Comparison of ENCODE assay signal across 29 cellular contexts in the genomic region with DNA sequence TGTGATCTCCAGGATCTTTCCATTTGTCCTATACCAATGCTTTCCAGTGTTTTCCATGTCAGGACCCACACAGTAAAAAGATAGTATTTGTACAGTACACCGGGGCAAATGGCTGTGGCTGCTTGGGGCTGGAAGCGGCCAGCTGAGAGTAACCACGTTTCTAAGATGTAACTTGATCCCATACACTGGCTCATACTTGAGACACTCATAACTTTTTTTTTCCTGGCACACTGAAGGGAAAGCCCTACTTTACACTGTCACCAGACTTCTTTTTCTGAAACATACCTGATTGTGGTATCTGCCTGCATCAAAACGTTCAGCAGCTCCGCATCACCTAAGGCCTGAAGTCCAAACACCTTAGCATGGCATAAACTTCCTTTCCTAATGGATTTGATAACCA. TPM values are rescaled to one million over a fixed set of nuclear protein-coding genes. Genes with fewer than 3 reads are reported as not detected.
DNase-seq lines count a peak whose midpoint lies in the region; ATAC-seq and TF ChIP-seq lines count a peak whose summit lies in the region.
"Had no signal": no experiment of that assay in that cellular context is flagged by ENCODE, and none has a peak within 500 bp of the region (broad histone marks: within the 10 kb centered on the region; RNA-seq: fewer than 3 reads in every experiment).

No MANE protein-coding gene starts in this region.

- H2AFZ ChIP-seq in GM23248: no peak overlapping the region

- H3K4me1 Mint-ChIP-seq in activated T-helper 17 cell treated with anti-CD3 and anti-CD28 coated beads, Interleukin-2, amount 50 U/mL, for 72 hours: no peaks in the 10 kb centered on the region
- H3K4me1 Mint-ChIP-seq: activated CD4-positive, alpha-beta T cell treated with anti-CD3 and anti-CD28 coated beads for 36 hours; B cell had no signal

- H3K36me3 Mint-ChIP-seq in activated T-helper 17 cell treated with anti-CD3 and anti-CD28 coated beads, Interleukin-2, amount 50 U/mL, for 72 hours (ENCODE audit: low read depth): peaks cover 90% of the 10 kb centered on the region

- peak overlapping the region; percentile 20 for H3K27ac Mint-ChIP-seq in activated T-helper 17 cell treated with anti-CD3 and anti-CD28 coated beads, Interleukin-2, amount 50 U/mL, for 72 hours
- H3K27ac Mint-ChIP-seq: activated CD4-positive, alpha-beta T cell treated with anti-CD3 and anti-CD28 coated beads for 36 hours; B cell; T-helper 1 cell treated with Interleukin-12 subunit alpha and Interleukin-12 subunit beta and Interleukin-4 antibody, amounts not matched to agents 30 μg/mL and 1 μg/mL, for 36 hours had no signal

- no peaks in the 10 kb centered on the region for H4K20me1 ChIP-seq in GM23248 (ENCODE audit: insufficient read depth)

- H3K79me2 ChIP-seq in GM23248 (ENCODE audit: insufficient read depth): no peaks in the 10 kb centered on the region

- H3K4me1 ChIP-seq in GM23248 (ENCODE audit: insufficient read depth) (peaks cover 10% of the 10 kb centered on the region), gastrocnemius medialis (peaks cover 5 to 8% of the 10 kb centered on the region in 2 donors)
- H3K4me1 ChIP-seq: lower lobe of right lung, SJCRH30 had no signal

- no peak overlapping the region for H3K4me2 ChIP-seq in GM23248 (ENCODE audit: unreplicated experiment)

- intact Hi-C loops in gastrocnemius medialis (cut with DNase I; ENCODE audit: low total_unique reads): no loop called here

- H3K4me3 Mint-ChIP-seq in activated T-helper 17 cell treated with anti-CD3 and anti-CD28 coated beads, Interleukin-2, amount 50 U/mL, for 72 hours: no peak overlapping the region
- H3K4me3 Mint-ChIP-seq: activated CD4-positive, alpha-beta T cell treated with anti-CD3 and anti-CD28 coated beads for 36 hours; B cell; CD8-positive, alpha-beta memory T cell; neural crest cell; T-helper 1 cell treated with Interleukin-12 subunit alpha and Interleukin-12 subunit beta and Interleukin-4 antibody, amounts not matched to agents 30 μg/mL and 1 μg/mL, for 36 hours had no signal

- TF ChIP-seq POLR2A in gastrocnemius medialis (IDR thresholded peaks at IDR 0.05): no peak

- H3K36me3 ChIP-seq in GM23248 (ENCODE audit: low read depth): peaks cover 47% of the 10 kb centered on the region
- H3K36me3 ChIP-seq in gastrocnemius medialis: peaks cover 2 to 66% of the 10 kb centered on the region in 2 donors

- no peaks in the 10 kb centered on the region for H3K9me2 ChIP-seq in GM23248 (ENCODE audit: insufficient read depth)

- DNase-seq in GM23248 (peak; percentile 19), fibroblast of mammary gland (ENCODE audit: low read depth) (peak; percentile 43), gastrocnemius medialis (no peak), NCI-H2171 (lab: John Stamatoyannopoulos, UW) (no peak), ACHN (no peak), NCI-H1436 treated with DMSO at 0.1 percent for 48 hours (lab: John Stamatoyannopoulos, UW) (no peak)
- DNase-seq: activated CD4-positive, alpha-beta T cell treated with anti-CD3 and anti-CD28 coated beads for 36 hours; activated CD8-positive, alpha-beta memory T cell treated with anti-CD3 and anti-CD28 coated beads for 24 hours; activated naive CD4-positive, alpha-beta T cell treated with Interleukin-2 at 50 U/mL for 16 hours; activated T-cell treated with anti-CD3 and anti-CD28 coated beads, Interleukin-2, amount 50 U/mL, for 1 hour; amygdala; CD8-positive, alpha-beta memory T cell; cerebellar nuclear complex; DMS53; erythroblast; H7; KBM-7; kidney; lower lobe of right lung; NCI-H1417 treated with DMSO at 0.1 percent for 48 hours; posterior cingulate gyrus; SJCRH30; stimulated activated CD4-positive, alpha-beta T cell treated with anti-CD3 and anti-CD28 coated beads, Interleukin-15, amount 100 ng/mL, for 24 hours; trophoblast cell had no signal

- H3K4me3 ChIP-seq in GM23248: no peak overlapping the region
- H3K4me3 ChIP-seq in fibroblast of mammary gland (ENCODE audit: control insufficient read depth, low read depth, low read length): no peak overlapping the region
- no peak overlapping the region for H3K4me3 ChIP-seq in gastrocnemius medialis
- H3K4me3 ChIP-seq: lower lobe of right lung, SJCRH30 had no signal

- no peaks in the 10 kb centered on the region for H3F3A ChIP-seq in GM23248 (ENCODE audit: insufficient read depth)

- 53 to 62% methylated on average over 5 of the region's 5 CpGs for WGBS in GM23248 (ENCODE audit: low coverage in 1 of 2, low lambda C conversion rate in 2 of 2, missing lambda C conversion rate in 2 of 2), 2 experiments

- in situ Hi-C loops in GM23248 (cut with MboI): no loop called here
- in situ Hi-C loops in gastrocnemius medialis (cut with MboI; ENCODE audit: low sequenced_read_pairs in 4 of 4): no loop called here
- in situ Hi-C loops in ACHN (cut with HindIII; ENCODE audit: low pct_ligation_motif_present, low pct_unique_long_range_greater_than_20kb, low sequenced_read_pairs): no loop called here

- ATAC-seq in activated T-helper 17 cell treated with anti-CD3 and anti-CD28 coated beads, Interleukin-2, amount 50 U/mL, for 72 hours (replicated peaks): no peak
- peak; percentile 56 to 84 for ATAC-seq in gastrocnemius medialis
- ATAC-seq: activated CD4-positive, alpha-beta T cell treated with anti-CD3 and anti-CD28 coated beads for 36 hours; sciatic nerve had no signal

- H3K9ac ChIP-seq in GM23248: no peak overlapping the region

- H3K27me3 Mint-ChIP-seq in activated T-helper 17 cell treated with anti-CD3 and anti-CD28 coated beads, Interleukin-2, amount 50 U/mL, for 72 hours: no peaks in the 10 kb centered on the region
- H3K27me3 Mint-ChIP-seq: activated CD4-positive, alpha-beta T cell treated with anti-CD3 and anti-CD28 coated beads for 36 hours; B cell; CD8-positive, alpha-beta memory T cell had no signal

- H3K9me3 ChIP-seq in GM23248 (ENCODE audit: low read depth) (no peaks in the 10 kb centered on the region), gastrocnemius medialis (no peaks in the 10 kb centered on the region)
- H3K9me3 ChIP-seq: lower lobe of right lung, SJCRH30 had no signal

- no peaks in the 10 kb centered on the region for H3K27me3 ChIP-seq in GM23248 (replicated peaks; ENCODE audit: insufficient read depth)
- H3K27me3 ChIP-seq in gastrocnemius medialis: no peaks in the 10 kb centered on the region
- H3K27me3 ChIP-seq: SJCRH30 had no signal

- TF ChIP-seq CTCF in fibroblast of mammary gland (conservative IDR thresholded peaks at IDR 0.05; ENCODE audit: control insufficient read depth, insufficient read depth, low read depth, low read length) (no peak), gastrocnemius medialis (IDR thresholded peaks at IDR 0.05 in 4 of 5, conservative IDR thresholded peaks at IDR 0.05 in 1 of 5) (no peak)

- H3K9me3 Mint-ChIP-seq in activated T-helper 17 cell treated with anti-CD3 and anti-CD28 coated beads, Interleukin-2, amount 50 U/mL, for 72 hours: no peaks in the 10 kb centered on the region
- H3K9me3 Mint-ChIP-seq: CD8-positive, alpha-beta memory T cell; neural crest cell; T-helper 1 cell treated with Interleukin-12 subunit alpha and Interleukin-12 subunit beta and Interleukin-4 antibody, amounts not matched to agents 30 μg/mL and 1 μg/mL, for 36 hours had no signal

- H3K27ac ChIP-seq in GM23248 (no peak overlapping the region), gastrocnemius medialis (peak overlapping the region in 1 of 4 donors; percentile 33)
- H3K27ac ChIP-seq: lower lobe of right lung, SJCRH30 had no signal

RNA-seq across cellular contexts. Expression of gene VPS13D, which starts 21.6 kb away (rescaled TPM):
- total RNA-seq in GM23248 (2014; rRNA removed; shearing (Covaris generic)): 16.4 and 18.7 TPM in 2 replicates
- polyA plus RNA-seq in GM23248 (2016; fragmentation: Nextera tagmentation; extraction: Ambion mirVana): 5.6 and 6.8 TPM in 2 replicates
- total RNA-seq in activated T-helper 17 cell treated with anti-CD3 and anti-CD28 coated beads, Interleukin-2, amount 50 U/mL, for 72 hours: 10 to 100 TPM; 30.4 to 35.6 TPM
- 10 to 100 TPM; 60.9 to 91.6 (median 71.6) TPM for total RNA-seq in gastrocnemius medialis

Comparison
In these comparisons a context has a peak if more than half of its experiments do, and no peak if none do; other contexts are left out.
1. DNase-seq: peak in GM23248 (single experiment) and fibroblast of mammary gland (single experiment); none in gastrocnemius medialis (0 of 2), NCI-H2171 (single experiment), ACHN (single experiment) and NCI-H1436 treated with DMSO at 0.1 percent for 48 hours (single experiment).